Comparison of ENCODE assay signal across 26 cellular contexts in genomic region chr6:169287675-169288074, GRCh38. TPM values are rescaled to one million over a fixed set of nuclear protein-coding genes. Genes with fewer than 3 reads are reported as not detected.
DNase-seq lines count a peak whose midpoint lies in the region; ATAC-seq and TF ChIP-seq lines count a peak whose summit lies in the region.
"Had no signal": no experiment of that assay in that cellular context is flagged by ENCODE, and none has a peak within 500 bp of the region (broad histone marks: within the 10 kb centered on the region; RNA-seq: fewer than 3 reads in every experiment).

No MANE protein-coding gene starts in this region.

- H3K36me3 ChIP-seq in IMR-90 (ENCODE audit: control insufficient read depth, insufficient read depth, low read length), result no peaks in the 10 kb centered on the region
- H3K36me3 ChIP-seq: pancreas, right atrium auricular region, SJSA1, thoracic aorta had no signal

- H4K20me1 ChIP-seq in IMR-90 (ENCODE audit: insufficient read depth, low read length), result no peaks in the 10 kb centered on the region

- in situ Hi-C loops in IMR-90 (cut with MboI; ENCODE audit: low sequenced_read_pairs) (no loop called here), astrocyte of the spinal cord (cut with HindIII; ENCODE audit: low sequenced_read_pairs) (no loop called here)

- no peak overlapping the region for H4K91ac ChIP-seq in IMR-90 (ENCODE audit: insufficient read depth, low read depth, low read length)

- no peak overlapping the region for H2BK15ac ChIP-seq in IMR-90 (ENCODE audit: low read depth, low read length)

- H4K8ac ChIP-seq in IMR-90 (ENCODE audit: low read depth in 2 of 2, low read length in 2 of 2), result no peak overlapping the region

- H3K9me3 ChIP-seq in IMR-90 (ENCODE audit: control insufficient read depth, insufficient read depth, low read length), result no peaks in the 10 kb centered on the region
- H3K9me3 ChIP-seq: pancreas, right atrium auricular region, SJSA1, thoracic aorta had no signal

- TF ChIP-seq RAD21 in IMR-90 (IDR thresholded peaks at IDR 0.05; ENCODE audit: low read length), result no peak

- intact Hi-C loops in IMR-90 (cut with micrococcal nuclease), result no loop called here

- peaks cover 10% of the 10 kb centered on the region for H3K4me1 ChIP-seq in IMR-90 (ENCODE audit: control insufficient read depth, insufficient read depth, low read length)
- H3K4me1 ChIP-seq: pancreas, right atrium auricular region had no signal

- no peak overlapping the region for H3K4me2 ChIP-seq in IMR-90 (ENCODE audit: low read depth, low read length)
- H3K4me2 ChIP-seq: GM23338, KMS-11 had no signal

- H3K18ac ChIP-seq in IMR-90 (ENCODE audit: low read depth, low read length), result no peak overlapping the region

- H3K14ac ChIP-seq in IMR-90 (replicated peaks; ENCODE audit: low read depth, low read length), result no peak overlapping the region

- TF ChIP-seq CTCF in C4-2B (conservative IDR thresholded peaks at IDR 0.05) (peak; percentile 9; the same call in 1 of the 2 replicates), IMR-90 (conservative IDR thresholded peaks at IDR 0.05; ENCODE audit: low read depth, low read length) (no peak), astrocyte of the spinal cord (IDR thresholded peaks at IDR 0.05; ENCODE audit: low read depth, low read length) (peak; percentile 20), fibroblast of villous mesenchyme (IDR thresholded peaks at IDR 0.05; ENCODE audit: insufficient read depth, low read depth, low read length) (peak; percentile 17)

- H3K4me3 ChIP-seq in IMR-90 (ENCODE audit: insufficient read depth, low read depth, low read length), result no peak overlapping the region
- H3K4me3 ChIP-seq in astrocyte of the spinal cord (ENCODE audit: low read depth, low read length), result no peak overlapping the region
- H3K4me3 ChIP-seq in fibroblast of villous mesenchyme (ENCODE audit: low read depth, low read length), result no peak overlapping the region
- H3K4me3 ChIP-seq: GM23338, pancreas, right atrium auricular region, SJSA1, thoracic aorta had no signal

- H3K27me3 ChIP-seq in IMR-90 (ENCODE audit: control insufficient read depth, insufficient read depth, low read length), result no peaks in the 10 kb centered on the region
- H3K27me3 ChIP-seq: pancreas, right atrium auricular region, SJSA1 had no signal

- no peak overlapping the region for H2AK5ac ChIP-seq in IMR-90 (ENCODE audit: low read depth, low read length)

- H3K79me1 ChIP-seq in IMR-90 (ENCODE audit: low read depth in 1 of 2, low read length in 2 of 2), result no peaks in the 10 kb centered on the region

- dilution Hi-C loops in IMR-90 (cut with HindIII; ENCODE audit: low sequenced_read_pairs, unreplicated experiment), result no loop called here

- no peak for DNase-seq in IMR-90
- DNase-seq in astrocyte of the spinal cord (ENCODE audit: low read depth, low spot score), result no peak
- DNase-seq in fibroblast of villous mesenchyme (ENCODE audit: low read depth), result no peak
- no peak for DNase-seq in stimulated activated CD8-positive, alpha-beta memory T cell treated with anti-CD3 and anti-CD28 coated beads, Interleukin-4, amount 100 ng/mL, for 48 hours
- no peak for DNase-seq in NOMO-1 treated with dmso at 0.1 percent for 144 hours (lab: John Stamatoyannopoulos, UW; ENCODE audit: unreplicated experiment)
- no peak for DNase-seq in Ammon's horn (ENCODE audit: low spot score)
- DNase-seq in retina, result no peak
- DNase-seq: activated B cell treated with CpG ODN at 0.5 μM for 24 hours; activated T-cell treated with anti-CD3 and anti-CD28 coated beads, Interleukin-2, amount 50 U/mL, for 48 hours; CD4-positive, alpha-beta T cell; cerebellar nuclear complex; glutamatergic neuron; MV-4-11; NCI-H1436 treated with DMSO at 0.1 percent for 48 hours; NCI-H446; pancreas; stimulated activated CD4-positive, alpha-beta T cell treated with anti-CD3 and anti-CD28 coated beads, Interleukin-2, amount 100 ng/mL, for 24 hours; stimulated activated naive CD8-positive, alpha-beta T cell treated with anti-CD3 and anti-CD28 coated beads, Interleukin-15, amount 100 ng/mL, for 72 hours; T-helper 9 cell had no signal

- H3K4ac ChIP-seq in IMR-90 (ENCODE audit: low read depth, low read length), result no peak overlapping the region

- H3K27ac ChIP-seq in C4-2B (no peak overlapping the region), IMR-90 (ENCODE audit: insufficient read depth, low read length) (no peak overlapping the region)
- H3K27ac ChIP-seq: KMS-11, pancreas, SJSA1, thoracic aorta had no signal

- H2AK9ac ChIP-seq in IMR-90 (replicated peaks; ENCODE audit: low read depth, low read length, poor library complexity), result no peak overlapping the region

- no peak for TF ChIP-seq POLR2A in IMR-90 (IDR thresholded peaks at IDR 0.05; ENCODE audit: low read depth, low read length)

- H2BK20ac ChIP-seq in IMR-90 (ENCODE audit: low read depth, low read length), result 0 out of 2 replicates have a peak overlapping the region, but pooled peaks have one; percentile 4

- H3K56ac ChIP-seq in IMR-90 (ENCODE audit: extremely low read depth, insufficient read depth, low read length), result no peak overlapping the region

- no peak overlapping the region for H2BK120ac ChIP-seq in IMR-90 (ENCODE audit: low read depth, low read length)

- CTCF ChIA-PET in IMR-90 (lab: Yijun Ruan, JAX), result no interaction called here

- no TSS peak for BruUV-seq in IMR-90 (replicated peaks; lab: Mats Ljungman, UMichigan)

- no peak for ATAC-seq in IMR-90 (ENCODE audit: low read depth)
- ATAC-seq: GM23338; pancreas; stimulated activated naive CD8-positive, alpha-beta T cell treated with anti-CD3 and anti-CD28 coated beads, Interleukin-15, amount 100 ng/mL, for 72 hours had no signal

- no peak overlapping the region for H4K5ac ChIP-seq in IMR-90 (ENCODE audit: low read depth, low read length)

- H3K9me1 ChIP-seq in IMR-90 (ENCODE audit: insufficient read depth, low read length), result peaks cover 4% of the 10 kb centered on the region

- H2AFZ ChIP-seq in IMR-90 (replicated peaks; ENCODE audit: low read length, poor library complexity), result no peak overlapping the region
- H2AFZ ChIP-seq: GM23338 had no signal

- no peak overlapping the region for H2BK5ac ChIP-seq in IMR-90 (ENCODE audit: low read depth, low read length, poor library complexity, severe bottlenecking)

- no peak overlapping the region for H3K23ac ChIP-seq in IMR-90 (ENCODE audit: low read depth, low read length)

- POLR2A ChIA-PET in IMR-90 (lab: Charles Lee; ENCODE audit: unreplicated experiment), result no interaction called here

- H3K9ac ChIP-seq in IMR-90 (ENCODE audit: low read depth, low read length), result no peak overlapping the region
- H3K9ac ChIP-seq: KMS-11 had no signal

- WGBS in IMR-90 (ENCODE audit: extremely low coverage in 2 of 2, insufficient read length in 1 of 2), 2 experiments, result no CpG with 5 or more reads among the region's 6 CpGs

TF ChIP-seq in IMR-90, 13 proteins besides CTCF, POLR2A, EP300 and RAD21:
- TF ChIP-seq MAZ (IDR thresholded peaks at IDR 0.05; ENCODE audit: borderline replicate concordance, low read depth, low read length) (no peak), ELK1 (IDR thresholded peaks at IDR 0.05; ENCODE audit: borderline replicate concordance, low read depth, low read length) (no peak), FOS (IDR thresholded peaks at IDR 0.05; ENCODE audit: low read depth, low read length) (no peak)

RNA-seq across cellular contexts. Expression of gene THBS2, which starts 34.0 kb away (rescaled TPM):
- 101 and 113 TPM in 2 replicates for total RNA-seq in IMR-90 (2012; rRNA removed)
- 97.3 and 106 TPM in 2 replicates for polyA plus RNA-seq in IMR-90 (2012; rRNA removed)
- 99.4 and 135 TPM in 2 replicates for polyA plus RNA-seq in IMR-90 (2012; cell fraction: cytosol; rRNA removed)
- 137 and 172 TPM in 2 replicates for polyA plus RNA-seq in IMR-90 (2012; cell fraction: nucleus; rRNA removed; ENCODE audit: low replicate concordance)
- total RNA-seq in fibroblast of villous mesenchyme, result 374 and 478 TPM in 2 replicates
- total RNA-seq: activated B cell treated with CpG ODN at 0.5 μM for 24 hours; CD4-positive, alpha-beta T cell; endothelial cell of umbilical vein; SJSA1 had no signal
